Comparison of ENCODE assay signal across 11 cellular contexts in genomic region chr6:34671362-34671761, GRCh38. TPM values are rescaled to one million over a fixed set of nuclear protein-coding genes. Genes with fewer than 3 reads are reported as not detected.
DNase-seq lines count a peak whose midpoint lies in the region; ATAC-seq, FAIRE-seq and TF ChIP-seq lines count a peak whose summit lies in the region.
"Had no signal": no experiment of that assay in that cellular context is flagged by ENCODE, and none has a peak within 500 bp of the region (broad histone marks: within the 10 kb centered on the region; RNA-seq: fewer than 3 reads in every experiment).

No MANE protein-coding gene starts in this region.

- H3K9me3 ChIP-seq in H9 (ENCODE audit: control insufficient read depth, low read depth, low read length) (no peaks in the 10 kb centered on the region), GM12878 (replicated peaks; ENCODE audit: control insufficient read depth, insufficient read depth, low read length) (no peaks in the 10 kb centered on the region; the same call in 2 of the 3 replicates)

- peak; percentile 18 for DNase-seq in AG20443 (ENCODE audit: low spot score)
- no peak for DNase-seq in H9
- no peak for DNase-seq in GM12878 (ENCODE audit: low read depth, low spot score)
- DNase-seq in naive B cell: no peak
- DNase-seq in stimulated activated CD8-positive, alpha-beta memory T cell treated with anti-CD3 and anti-CD28 coated beads, Interleukin-4, amount 100 ng/mL, for 48 hours: no peak
- DNase-seq in NCI-H2107 (lab: John Stamatoyannopoulos, UW): no peak
- no peak for DNase-seq in cerebellar nuclear complex (lab: John Stamatoyannopoulos, UW)
- DNase-seq: DMS79 treated with DMSO at 0.1 percent for 48 hours had no signal

- intact Hi-C loops in GM12878 (cut with micrococcal nuclease; ENCODE audit: unreplicated experiment): loop anchor here (5.0 kb wide), 3 partner anchors 34 to 121 kb away; partner anchors contain the start of genes BLTP3A and SNRPC

- H3K9ac ChIP-seq in H9 (ENCODE audit: extremely low read depth, insufficient read length, low read length) (no peak overlapping the region), GM12878 (ENCODE audit: control insufficient read depth, insufficient read depth, low read length) (peak overlapping the region; percentile 68; the same call in 1 of the 2 replicates)

- H3K4me3 Mint-ChIP-seq in H9: no peak overlapping the region
- H3K4me3 Mint-ChIP-seq in naive B cell: peak overlapping the region; percentile 66 to 92 (median 86)

- TF ChIP-seq CTCF in H9 (conservative IDR thresholded peaks at IDR 0.05): no peak
- TF ChIP-seq CTCF in GM12878 (IDR thresholded peaks at IDR 0.05 in 2 of 3, conservative IDR thresholded peaks at IDR 0.05 in 1 of 3; ENCODE audit: control insufficient read depth in 2 of 3, extremely low read depth in 1 of 3, insufficient read depth in 1 of 3, low read depth in 3 of 3, low read length in 3 of 3): no peak

- H2BK20ac ChIP-seq in H9 (ENCODE audit: low read depth, low read length, poor library complexity, severe bottlenecking): no peak overlapping the region

- in situ Hi-C loops in GM12878 (cut with MboI): loop anchor here (25.0 kb wide), 2 partner anchors 1609 to 1709 kb away; partner anchors contain the start of genes BRD2, HLA-DMA and HLA-DPA1

- H3K9me3 Mint-ChIP-seq in H9 (no peaks in the 10 kb centered on the region), naive B cell (no peaks in the 10 kb centered on the region)

- H2BK5ac ChIP-seq in H9 (ENCODE audit: insufficient read length, low read length): no peak overlapping the region

- CTCF ChIA-PET in GM12878 (lab: Yijun Ruan, JAX): interaction anchor here (0.7 to 3.6 kb wide), 3 partner anchors 8 to 32 kb away, joined by 3 to 15 read pairs (median 14); no protein-coding TSS in a partner anchor

- POLR2A ChIA-PET in GM12878 (lab: Charles Lee): interaction anchor here (0.5 to 14.8 kb wide), 7 partner anchors 9 to 216 kb away, joined by 3 to 329 read pairs (median 4); partner anchors contain the start of gene ILRUN

- H3K27ac Mint-ChIP-seq in H9 (peak overlapping the region; percentile 34 to 96 (median 35); a peak in 5 of 7 replicates), naive B cell (peak overlapping the region; percentile 96 to 100 (median 98))

- H3K79me2 ChIP-seq in H9 (ENCODE audit: insufficient read depth, low read length): peaks cover 7% of the 10 kb centered on the region; the same call in 1 of the 2 replicates
- H3K79me2 ChIP-seq in GM12878 (ENCODE audit: control insufficient read depth, insufficient read depth, low read length): peaks cover 97% of the 10 kb centered on the region

- no peak overlapping the region for H3K27ac ChIP-seq in H9 (ENCODE audit: insufficient read length, low read depth, low read length)
- peak overlapping the region; percentile 92 for H3K27ac ChIP-seq in GM12878 (ENCODE audit: control insufficient read depth, insufficient read depth)
- H3K27ac ChIP-seq: VCaP had no signal

- H3K23me2 ChIP-seq in H9 (ENCODE audit: insufficient read length, low read depth, low read length, poor library complexity, severe bottlenecking): no peaks in the 10 kb centered on the region

- no peak overlapping the region for H3K23ac ChIP-seq in H9 (ENCODE audit: insufficient read length, low read depth, low read length)

- peaks cover 12% of the 10 kb centered on the region for H3K79me1 ChIP-seq in H9 (ENCODE audit: insufficient read depth, low read depth, low read length, poor library complexity, severe bottlenecking)

- H3K4me2 ChIP-seq in H9 (ENCODE audit: insufficient read depth, insufficient read length, low read length) (no peak overlapping the region), GM12878 (ENCODE audit: control insufficient read depth, insufficient read depth) (peak overlapping the region; percentile 67)

- no peaks in the 10 kb centered on the region for H4K20me1 ChIP-seq in H9 (ENCODE audit: control insufficient read depth, insufficient read depth, insufficient read length)
- no peaks in the 10 kb centered on the region for H4K20me1 ChIP-seq in GM12878 (ENCODE audit: control insufficient read depth, insufficient read depth)

- no peak for TF ChIP-seq EP300 in GM12878 (IDR thresholded peaks at IDR 0.05; ENCODE audit: borderline replicate concordance in 1 of 2, control insufficient read depth in 1 of 2, low read depth in 2 of 2, low read length in 2 of 2)

- H3K4ac ChIP-seq in H9 (ENCODE audit: low read depth, low read length): no peak overlapping the region

- no peak overlapping the region for H3K56ac ChIP-seq in H9 (ENCODE audit: insufficient read length, low read depth, low read length)

- H2BK12ac ChIP-seq in H9 (ENCODE audit: insufficient read length, low read depth, low read length): no peak overlapping the region

- H3K18ac ChIP-seq in H9 (ENCODE audit: insufficient read length, low read depth, low read length): no peak overlapping the region

- peak overlapping the region; percentile 46 for H3K4me3 ChIP-seq in GM12878

- RAD21 ChIA-PET in GM12878 (lab: Charles Lee; ENCODE audit: unreplicated experiment): interaction anchor here (3.8 to 7.2 kb wide), 6 partner anchors 7 to 33 kb away, joined by 21 to 183 read pairs (median 44); partner anchors contain the start of gene ILRUN

- H3K27me3 ChIP-seq in H9 (ENCODE audit: insufficient read depth, low read length): no peaks in the 10 kb centered on the region
- no peaks in the 10 kb centered on the region for H3K27me3 ChIP-seq in GM12878 (replicated peaks in 1 of 2; ENCODE audit: control insufficient read depth in 2 of 2, insufficient read depth in 2 of 2, low read length in 1 of 2)

- H2AK5ac ChIP-seq in H9 (ENCODE audit: insufficient read length, low read length): no peak overlapping the region

- TSS peak; percentile 60 for BruUV-seq in GM12878 (replicated peaks; lab: Mats Ljungman, UMichigan)

- no peak for TF ChIP-seq POLR2A in GM12878 (IDR thresholded peaks at IDR 0.05; ENCODE audit: low read depth, low read length)

- H4K91ac ChIP-seq in H9 (ENCODE audit: insufficient read length, low read depth, low read length): no peak overlapping the region

- no peak for FAIRE-seq in GM12878 (lab: Jason Lieb, UNC)
- FAIRE-seq: colon had no signal

- H3K27me3 Mint-ChIP-seq in H9 (ENCODE audit: low read depth) (no peaks in the 10 kb centered on the region), naive B cell (no peaks in the 10 kb centered on the region)

- no peaks in the 10 kb centered on the region for H3K4me1 ChIP-seq in H9 (ENCODE audit: insufficient read depth, low read length)
- peaks cover 38% of the 10 kb centered on the region for H3K4me1 ChIP-seq in GM12878 (ENCODE audit: control insufficient read depth, insufficient read depth, low read length)

- no peaks in the 10 kb centered on the region; a peak in 1 of 4 replicates for H3K36me3 ChIP-seq in GM12878 (ENCODE audit: control insufficient read depth in 2 of 2, insufficient read depth in 2 of 2, low read length in 1 of 2)

- H2BK120ac ChIP-seq in H9 (ENCODE audit: low read depth, low read length, poor library complexity, severe bottlenecking): no peak overlapping the region

- no peak overlapping the region for H2BK15ac ChIP-seq in H9 (ENCODE audit: low read depth, low read length)

- no peak overlapping the region for H3T11ph ChIP-seq in H9 (ENCODE audit: low read length)

- H2AFZ ChIP-seq in H9 (ENCODE audit: low read length): no peak overlapping the region
- no peak overlapping the region for H2AFZ ChIP-seq in GM12878 (ENCODE audit: control insufficient read depth, low read depth, low read length)

- no peak for TF ChIP-seq RAD21 in GM12878 (IDR thresholded peaks at IDR 0.05; ENCODE audit: insufficient read depth, low read depth, low read length)

- SMC1A ChIA-PET in GM12878 (lab: Charles Lee; ENCODE audit: uncharacterized antibody, unreplicated experiment): interaction anchor here (1.6 to 16.2 kb wide), 7 partner anchors 7 to 217 kb away, joined by 4 to 213 read pairs (median 15); partner anchors contain the start of genes ANKS1A, ILRUN and TAF11

- H3K4me1 Mint-ChIP-seq in H9: peaks cover 16 to 19% of the 10 kb centered on the region in 2 experiments
- peaks cover 50 to 85% (median 66%) of the 10 kb centered on the region in 3 donors for H3K4me1 Mint-ChIP-seq in naive B cell

- no peak overlapping the region for H3K14ac ChIP-seq in H9 (ENCODE audit: insufficient read depth, low read length)

- H4K8ac ChIP-seq in H9 (replicated peaks; ENCODE audit: insufficient read length, low read depth, low read length): no peak overlapping the region

- no peak overlapping the region for H4K5ac ChIP-seq in H9 (ENCODE audit: insufficient read length, low read depth, low read length)

- H3K36me3 Mint-ChIP-seq in H9 (ENCODE audit: insufficient read depth in 1 of 3, low read depth in 3 of 3): 0 out of 7 replicates have a peak, but pooled peaks cover 0 to 2% (median 0%) of the 10 kb centered on the region in 3 experiments
- H3K36me3 Mint-ChIP-seq in naive B cell: no peaks in the 10 kb centered on the region

- WGBS in H9 (ENCODE audit: extremely low coverage, insufficient read length, low lambda C conversion rate): no CpG with 5 or more reads among the region's 1 CpG
- 0% methylated on average over 1 of the region's 1 CpG for WGBS in GM12878 (ENCODE audit: insufficient coverage, insufficient replicate concordance, low lambda C conversion rate, missing lambda C conversion rate)

- no peak for ATAC-seq in GM12878
- ATAC-seq in naive B cell (ENCODE audit: low read depth in 2 of 2): no peak
- ATAC-seq in GM21529 (IDR thresholded peaks at IDR 0.05; ENCODE audit: unreplicated experiment): no peak

TF ChIP-seq in GM12878, 131 proteins besides CTCF, POLR2A, EP300 and RAD21 (continues in another document):
- TF ChIP-seq SUZ12 (IDR thresholded peaks at IDR 0.05; ENCODE audit: unreplicated experiment): no peak

RNA-seq across cellular contexts. Expression of gene ILRUN, which starts 25.2 kb away (rescaled TPM):
- 63.7 and 64.6 TPM in 2 replicates for total RNA-seq in H9 (2021)
- total RNA-seq in GM12878 (2013; cell fraction: nucleolus; rRNA removed): 62.6 and 68.7 TPM in 2 replicates
- 45.5 and 47.0 TPM in 2 replicates for total RNA-seq in GM12878 (2014; rRNA removed)
- 55.5 and 56.2 TPM in 2 replicates for total RNA-seq in GM12878 (2014; rRNA removed; fragmentation: Illumina TruSeq; extraction: Trizol)
- 83.9 and 85.0 TPM in 2 replicates for total RNA-seq in GM12878 (2021)
- polyA plus RNA-seq in GM12878 (2011; ENCODE audit: low read depth): 59.5 TPM
- polyA plus RNA-seq in GM12878 (2011; rRNA removed): 82.3 and 114 TPM in 2 replicates
- 72.5 and 86.5 TPM in 2 replicates for polyA plus RNA-seq in GM12878 (2011; cell fraction: cytosol; rRNA removed)
- polyA plus RNA-seq in GM12878 (2011; cell fraction: nucleus; rRNA removed): 31.9 and 38.5 TPM in 2 replicates
- polyA plus RNA-seq in GM12878 (2012): 76.8 and 76.9 TPM in 2 replicates
- polyA plus RNA-seq in GM12878 (2014; fragmentation: Illumina TruSeq; extraction: Trizol): 69.6 and 79.9 TPM in 2 replicates
- polyA plus RNA-seq in GM12878 (2014; fragmentation: Nextera tagmentation; extraction: Ambion mirVana): 10 to 100 TPM; 21.0 to 27.2 TPM
- 48.2 and 52.4 TPM in 2 replicates for polyA plus RNA-seq in GM12878 (2014; rRNA removed)
- polyA plus RNA-seq in GM12878 (2016; fragmentation: Nextera tagmentation; extraction: Ambion mirVana): 10 to 100 TPM; 30.2 to 34.1 TPM
- polyA minus RNA-seq in GM12878 (2011; rRNA and poly(A)+ RNA removed): 137 and 147 TPM in 2 replicates
- polyA minus RNA-seq in GM12878 (2011; cell fraction: cytosol; rRNA and poly(A)+ RNA removed): 47.6 and 51.2 TPM in 2 replicates
- polyA minus RNA-seq in GM12878 (2011; cell fraction: nucleus; rRNA and poly(A)+ RNA removed): 22.5 and 34.1 TPM in 2 replicates
- polyA plus RNA-seq in naive B cell (ENCODE audit: low read depth in 6 of 6): 10 to 100 TPM; 23.8 to 33.2 (median 27.3) TPM

Comparison
In these comparisons a context has a peak if more than half of its experiments do, and no peak if none do; other contexts are left out.
1. H3K4me3 Mint-ChIP-seq: peak in naive B cell (8 of 8); none in H9 (0 of 2).